In the genomic region with DNA sequence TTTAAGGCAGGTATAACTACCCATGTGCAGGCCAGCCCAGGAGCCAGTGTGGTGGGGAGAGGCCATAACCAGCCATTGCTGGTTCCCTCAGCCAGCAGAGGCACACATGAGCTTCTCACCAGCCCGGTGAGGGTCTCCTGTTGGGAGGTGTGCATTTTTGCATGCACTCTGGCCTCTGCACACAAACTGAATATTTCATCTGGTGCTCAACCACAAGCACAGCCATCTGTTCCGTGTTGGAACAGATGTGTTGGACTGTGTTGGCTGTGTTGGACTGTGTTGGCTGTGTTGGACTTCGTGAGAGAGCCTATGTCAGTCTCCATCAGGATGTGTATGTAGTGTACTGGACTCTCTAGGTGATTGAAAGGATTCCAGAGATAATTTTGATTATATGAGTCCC, we compare ENCODE assay signal across 19 cellular contexts.
DNase-seq lines count a peak whose midpoint lies in the region; ATAC-seq and TF ChIP-seq lines count a peak whose summit lies in the region.
"Had no signal": no experiment of that assay in that cellular context is flagged by ENCODE, and none has a peak within 500 bp of the region (broad histone marks: within the 10 kb centered on the region; RNA-seq: fewer than 3 reads in every experiment).

No MANE protein-coding gene starts in this region.

- TF ChIP-seq CTCF in activated B cell treated with CpG ODN at 0.5 μM for 24 hours (IDR thresholded peaks at IDR 0.05): no peak
- no peak for TF ChIP-seq CTCF in neutrophil (IDR thresholded peaks at IDR 0.05)

- H3K4me3 ChIP-seq in Jurkat, Clone E6-1 (ENCODE audit: low read length): no peak overlapping the region
- H3K4me3 ChIP-seq in neutrophil (ENCODE audit: low read depth in 1 of 2, low read length in 1 of 2): no peak overlapping the region
- H3K4me3 ChIP-seq: lower lobe of right lung, prostate gland, upper lobe of right lung had no signal

- no peaks in the 10 kb centered on the region for H3K27me3 ChIP-seq in neutrophil
- H3K27me3 ChIP-seq: brain microvascular endothelial cell, upper lobe of right lung had no signal

- H3K9me3 Mint-ChIP-seq in activated CD4-positive, alpha-beta T cell treated with anti-CD3 and anti-CD28 coated beads, Interleukin-2, amount 10 ng/mL, durations not matched to agents 24 days and 14 days: no peaks in the 10 kb centered on the region
- no peaks in the 10 kb centered on the region for H3K9me3 Mint-ChIP-seq in activated B cell treated with CpG ODN at 0.5 μM for 24 hours

- no peaks in the 10 kb centered on the region for H3K27me3 Mint-ChIP-seq in activated CD4-positive, alpha-beta T cell treated with anti-CD3 and anti-CD28 coated beads, Interleukin-2, amount 10 ng/mL, durations not matched to agents 24 days and 14 days
- no peaks in the 10 kb centered on the region for H3K27me3 Mint-ChIP-seq in activated B cell treated with CpG ODN at 0.5 μM for 24 hours
- H3K27me3 Mint-ChIP-seq: dendritic cell treated with granulocyte-macrophage colony-stimulating factor and Interleukin-4, amounts not matched to agents 40 ng/mL and 50 ng/mL, for 4 days had no signal

- peaks cover 12% of the 10 kb centered on the region for H3K4me1 Mint-ChIP-seq in activated CD4-positive, alpha-beta T cell treated with anti-CD3 and anti-CD28 coated beads, Interleukin-2, amount 10 ng/mL, durations not matched to agents 24 days and 14 days
- H3K4me1 Mint-ChIP-seq in activated B cell treated with CpG ODN at 0.5 μM for 24 hours: peaks cover 63% of the 10 kb centered on the region

- no peaks in the 10 kb centered on the region for H3K9me3 ChIP-seq in neutrophil
- H3K9me3 ChIP-seq: lower lobe of right lung, prostate gland, upper lobe of right lung had no signal

- H3K36me3 ChIP-seq in neutrophil: peaks cover 72% of the 10 kb centered on the region
- H3K36me3 ChIP-seq: brain microvascular endothelial cell, prostate gland had no signal

- intact Hi-C loops in activated CD4-positive, alpha-beta T cell treated with anti-CD3 and anti-CD28 coated beads, Interleukin-2, amount 10 ng/mL, durations not matched to agents 24 days and 14 days (cut with micrococcal nuclease): no loop called here
- intact Hi-C loops in activated B cell treated with CpG ODN at 0.5 μM for 24 hours (cut with micrococcal nuclease): loop anchor here (1.0 to 2.0 kb wide), 2 partner anchors 8 to 17 kb away; no protein-coding TSS in a partner anchor

- H3K4me1 ChIP-seq in neutrophil (ENCODE audit: control insufficient read depth in 1 of 2, insufficient read depth in 1 of 2, low read depth in 1 of 2, low read length in 1 of 2): peaks cover 6 to 9% of the 10 kb centered on the region in 2 experiments
- H3K4me1 ChIP-seq: lower lobe of right lung, prostate gland, upper lobe of right lung had no signal

- H3K27ac Mint-ChIP-seq in activated CD4-positive, alpha-beta T cell treated with anti-CD3 and anti-CD28 coated beads, Interleukin-2, amount 10 ng/mL, durations not matched to agents 24 days and 14 days: no peak overlapping the region
- H3K27ac Mint-ChIP-seq in activated B cell treated with CpG ODN at 0.5 μM for 24 hours: peak overlapping the region; percentile 82
- H3K27ac Mint-ChIP-seq: dendritic cell treated with granulocyte-macrophage colony-stimulating factor and Interleukin-4, amounts not matched to agents 40 ng/mL and 50 ng/mL, for 4 days had no signal

- H3K27ac ChIP-seq in neutrophil: peak overlapping the region; percentile 13
- H3K27ac ChIP-seq: brain microvascular endothelial cell, lower lobe of right lung, prostate gland, upper lobe of right lung had no signal

- H3K4me3 Mint-ChIP-seq in activated CD4-positive, alpha-beta T cell treated with anti-CD3 and anti-CD28 coated beads, Interleukin-2, amount 10 ng/mL, durations not matched to agents 24 days and 14 days: no peak overlapping the region
- H3K4me3 Mint-ChIP-seq in activated B cell treated with CpG ODN at 0.5 μM for 24 hours: no peak overlapping the region
- H3K4me3 Mint-ChIP-seq: CD14-positive monocyte; dendritic cell treated with granulocyte-macrophage colony-stimulating factor and Interleukin-4, amounts not matched to agents 40 ng/mL and 50 ng/mL, for 4 days had no signal

- POLR2A ChIA-PET in activated B cell treated with CpG ODN at 0.5 μM for 24 hours (lab: Charles Lee): no interaction called here

- peaks cover 79% of the 10 kb centered on the region for H3K36me3 Mint-ChIP-seq in activated CD4-positive, alpha-beta T cell treated with anti-CD3 and anti-CD28 coated beads, Interleukin-2, amount 10 ng/mL, durations not matched to agents 24 days and 14 days (ENCODE audit: low read depth)
- H3K36me3 Mint-ChIP-seq in activated B cell treated with CpG ODN at 0.5 μM for 24 hours (ENCODE audit: low read depth): peaks cover 95% of the 10 kb centered on the region

- DNase-seq in activated CD4-positive, alpha-beta T cell treated with anti-CD3 and anti-CD28 coated beads, Interleukin-2, amount 10 ng/mL, durations not matched to agents 24 days and 14 days: peak; percentile 54
- no peak for DNase-seq in activated CD4-positive, alpha-beta T cell treated with anti-CD3 and anti-CD28 coated beads for 4 hours
- peak; percentile 39 for DNase-seq in Jurkat, Clone E6-1 (ENCODE audit: low read depth, low spot score)
- no peak for DNase-seq in activated B cell treated with CpG ODN at 0.5 μM for 24 hours
- no peak for DNase-seq in AG08395 (ENCODE audit: low spot score)
- no peak for DNase-seq in DMS153 treated with DMSO at 0.1 percent for 48 hours (lab: John Stamatoyannopoulos, UW; ENCODE audit: unreplicated experiment)
- DNase-seq: activated gamma-delta T cell treated with Interleukin-2 at 50 U/mL for 16 hours, brain microvascular endothelial cell, DND-41, lower lobe of right lung, NCI-H1436 treated with DMSO at 0.1 percent for 48 hours, NCI-H2227 treated with DMSO at 0.1 percent for 48 hours, upper lobe of right lung had no signal

- CTCF ChIA-PET in activated B cell treated with CpG ODN at 0.5 μM for 24 hours (lab: Charles Lee): interaction anchor here (1.3 kb wide), 1 partner anchor 223 kb away, joined by 4 read pairs; no protein-coding TSS in a partner anchor

- ATAC-seq in activated B cell treated with CpG ODN at 0.5 μM for 24 hours (ENCODE audit: low read depth) (peak; percentile 36), GM21576 (IDR thresholded peaks at IDR 0.05; ENCODE audit: unreplicated experiment) (no peak)
- ATAC-seq: lower lobe of right lung, SK-N-SH treated with all-trans-retinoic acid at 6 μM for 48 hours, upper lobe of right lung had no signal

Comparison
In these comparisons a context has a peak if more than half of its experiments do, and no peak if none do; other contexts are left out.
1. DNase-seq: peak in activated CD4-positive, alpha-beta T cell treated with anti-CD3 and anti-CD28 coated beads, Interleukin-2, amount 10 ng/mL, durations not matched to agents 24 days and 14 days (single experiment) and Jurkat, Clone E6-1 (single experiment); none in activated CD4-positive, alpha-beta T cell treated with anti-CD3 and anti-CD28 coated beads for 4 hours (0 of 2), activated B cell treated with CpG ODN at 0.5 μM for 24 hours (single experiment), AG08395 (single experiment) and DMS153 treated with DMSO at 0.1 percent for 48 hours (single experiment).